In genomic region chr5:95713960-95714710, GRCh38 we compare ENCODE assay signal across 23 cellular contexts. TPM values are rescaled to one million over a fixed set of nuclear protein-coding genes. Genes with fewer than 3 reads are reported as not detected.
DNase-seq lines count a peak whose midpoint lies in the region; ATAC-seq and TF ChIP-seq lines count a peak whose summit lies in the region.
"Had no signal": no experiment of that assay in that cellular context is flagged by ENCODE, and none has a peak within 500 bp of the region (broad histone marks: within the 10 kb centered on the region; RNA-seq: fewer than 3 reads in every experiment).

No MANE protein-coding gene starts in this region.

- no peak overlapping the region for H4K91ac ChIP-seq in mesenchymal stem cell (ENCODE audit: low read length)

- peak; percentile 34 for DNase-seq in A172 (ENCODE audit: low spot score)
- DNase-seq in HCT116 (ENCODE audit: low read depth, low spot score), result no peak
- DNase-seq in adipocyte (ENCODE audit: low read depth), result peak; percentile 79
- DNase-seq in mesenchymal stem cell, result peak; percentile 59
- no peak for DNase-seq in naive thymus-derived CD4-positive, alpha-beta T cell
- no peak for DNase-seq in NCI-H82 treated with DMSO at 0.1 percent for 48 hours (lab: John Stamatoyannopoulos, UW; ENCODE audit: unreplicated experiment)
- DNase-seq in NCI-H510A (lab: John Stamatoyannopoulos, UW), result no peak
- no peak for DNase-seq in NCI-H1105 (lab: John Stamatoyannopoulos, UW)
- DNase-seq: activated CD4-positive, alpha-beta T cell treated with anti-CD3 and anti-CD28 coated beads for 48 hours; CD4-positive, CD25-positive, alpha-beta regulatory T cell; cortex of kidney; DMS153; glutamatergic neuron; midbrain; MM.1S; NCI-H1930; NCI-H2227 treated with DMSO at 0.1 percent for 48 hours; NCI-H748 treated with DMSO at 0.1 percent for 48 hours; nephron progenitor cell; T-helper 2 cell had no signal

- no peaks in the 10 kb centered on the region for H4K20me1 ChIP-seq in HCT116 (ENCODE audit: insufficient read depth)

- H3K27ac Mint-ChIP-seq in naive thymus-derived CD4-positive, alpha-beta T cell, result no peak overlapping the region
- H3K27ac Mint-ChIP-seq: activated naive CD8-positive, alpha-beta T cell; brain; nephron progenitor cell had no signal

- H3K79me2 ChIP-seq in HCT116 (ENCODE audit: insufficient read depth, low read length), result no peaks in the 10 kb centered on the region

- TF ChIP-seq CTCF in HCT116 (IDR thresholded peaks at IDR 0.05 in 2 of 3, conservative IDR thresholded peaks at IDR 0.05 in 1 of 3; ENCODE audit: borderline replicate concordance in 1 of 3, insufficient read depth in 1 of 3, low read depth in 2 of 3, low read length in 2 of 3), result no peak

- H3K4ac ChIP-seq in mesenchymal stem cell (ENCODE audit: low read depth in 1 of 2, low read length in 2 of 2), result no peak overlapping the region

- peaks cover 0 to 19% (median 6%) of the 10 kb centered on the region in 7 donors for H3K4me1 Mint-ChIP-seq in naive thymus-derived CD4-positive, alpha-beta T cell

- no peak overlapping the region for H3K27ac ChIP-seq in HCT116 (ENCODE audit: low read depth, low read length)
- no peak overlapping the region for H3K27ac ChIP-seq in mesenchymal stem cell (ENCODE audit: low read length, poor library complexity, severe bottlenecking)
- H3K27ac ChIP-seq in naive thymus-derived CD4-positive, alpha-beta T cell (ENCODE audit: low read depth, low read length), result no peak overlapping the region
- H3K27ac ChIP-seq: suprapubic skin had no signal

- H3K27me3 Mint-ChIP-seq in naive thymus-derived CD4-positive, alpha-beta T cell, result peaks cover 0 to 26% (median 0%) of the 10 kb centered on the region in 5 donors

- no peak for TF ChIP-seq POLR2A in HCT116 (IDR thresholded peaks at IDR 0.05; ENCODE audit: borderline replicate concordance, extremely low read depth, insufficient read depth, insufficient read length)

- H3K9ac ChIP-seq in HCT116 (ENCODE audit: low read length), result no peak overlapping the region
- peak overlapping the region; percentile 15 for H3K9ac ChIP-seq in adipocyte (ENCODE audit: low read length)
- no peak overlapping the region for H3K9ac ChIP-seq in mesenchymal stem cell (ENCODE audit: low read length)

- peaks cover 56 to 84% of the 10 kb centered on the region in 2 experiments for H3K4me1 ChIP-seq in HCT116 (ENCODE audit: control insufficient read depth in 1 of 2, insufficient read depth in 2 of 2, low read length in 2 of 2)
- peaks cover 46% of the 10 kb centered on the region for H3K4me1 ChIP-seq in adipocyte (ENCODE audit: control insufficient read depth, insufficient read depth, low read length)
- peaks cover 10% of the 10 kb centered on the region for H3K4me1 ChIP-seq in mesenchymal stem cell (ENCODE audit: control insufficient read depth, insufficient read depth, low read depth, low read length)
- H3K4me1 ChIP-seq in naive thymus-derived CD4-positive, alpha-beta T cell (ENCODE audit: control insufficient read depth in 2 of 2, insufficient read depth in 2 of 2, low read length in 2 of 2), result peaks cover 9 to 22% of the 10 kb centered on the region in 2 donors
- H3K4me1 ChIP-seq: suprapubic skin had no signal

- no peak overlapping the region for H3K4me3 Mint-ChIP-seq in naive thymus-derived CD4-positive, alpha-beta T cell
- H3K4me3 Mint-ChIP-seq: activated naive CD8-positive, alpha-beta T cell; brain; CD4-positive, CD25-positive, alpha-beta regulatory T cell; nephron progenitor cell had no signal

- intact Hi-C loops in HCT116 (cut with micrococcal nuclease), result loop anchor here (2.0 kb wide), 1 partner anchor 17 kb away; the partner anchor contains the start of gene RHOBTB3
- intact Hi-C loops in naive thymus-derived CD4-positive, alpha-beta T cell (cut with micrococcal nuclease), result no loop called here

- no peak overlapping the region for H2BK15ac ChIP-seq in mesenchymal stem cell (ENCODE audit: low read depth, poor library complexity, severe bottlenecking)

- BruUV-seq in HCT116 (replicated peaks; lab: Mats Ljungman, UMichigan), result no TSS peak

- peaks cover 0 to 4% (median 0%) of the 10 kb centered on the region in 5 donors for H3K36me3 Mint-ChIP-seq in naive thymus-derived CD4-positive, alpha-beta T cell
- H3K36me3 Mint-ChIP-seq: activated naive CD8-positive, alpha-beta T cell; brain; CD4-positive, CD25-positive, alpha-beta regulatory T cell had no signal

- CTCF ChIA-PET in HCT116 (lab: Charles Lee), result no interaction called here
- CTCF ChIA-PET in naive thymus-derived CD4-positive, alpha-beta T cell (lab: Charles Lee), result no interaction called here

- no peak overlapping the region for H2BK120ac ChIP-seq in mesenchymal stem cell (ENCODE audit: low read depth, low read length)

- H3K23ac ChIP-seq in mesenchymal stem cell (ENCODE audit: low read length in 2 of 2), result no peak overlapping the region

- no peak overlapping the region for H2AK5ac ChIP-seq in mesenchymal stem cell (ENCODE audit: low read length, severe bottlenecking)

- WGBS in mesenchymal stem cell, result 85% methylated on average over 4 of the region's 4 CpGs

- H3K4me2 ChIP-seq in HCT116 (ENCODE audit: low read length), result peak overlapping the region; percentile 48; the same call in 1 of the 2 replicates
- H3K4me2 ChIP-seq in mesenchymal stem cell (ENCODE audit: low read length, poor library complexity, severe bottlenecking), result no peak overlapping the region

- H3K79me1 ChIP-seq in mesenchymal stem cell (replicated peaks; ENCODE audit: low read length, poor library complexity, severe bottlenecking), result no peaks in the 10 kb centered on the region

- no peak overlapping the region for H3K14ac ChIP-seq in mesenchymal stem cell (ENCODE audit: low read length in 2 of 2)

- H4K8ac ChIP-seq in mesenchymal stem cell (ENCODE audit: low read length), result no peak overlapping the region

- no peak overlapping the region for H3K18ac ChIP-seq in mesenchymal stem cell (ENCODE audit: low read depth in 1 of 2, low read length in 2 of 2)

- H2AFZ ChIP-seq in HCT116 (ENCODE audit: low read depth, low read length, poor library complexity, severe bottlenecking), result no peak overlapping the region
- no peak overlapping the region for H2AFZ ChIP-seq in mesenchymal stem cell (ENCODE audit: low read depth, low read length)

- no peaks in the 10 kb centered on the region for H3K36me3 ChIP-seq in HCT116 (ENCODE audit: control insufficient read depth in 1 of 2, insufficient read depth in 2 of 2, low read length in 2 of 2)
- H3K36me3 ChIP-seq in adipocyte (ENCODE audit: control insufficient read depth, insufficient read depth, low read length, severe bottlenecking), result peaks cover 26% of the 10 kb centered on the region
- no peaks in the 10 kb centered on the region for H3K36me3 ChIP-seq in mesenchymal stem cell (ENCODE audit: control insufficient read depth in 1 of 2, insufficient read depth in 2 of 2, low read depth in 1 of 2, low read length in 2 of 2)
- no peaks in the 10 kb centered on the region for H3K36me3 ChIP-seq in naive thymus-derived CD4-positive, alpha-beta T cell (ENCODE audit: control insufficient read depth in 2 of 3, insufficient read depth in 3 of 3, low read length in 3 of 3)
- H3K36me3 ChIP-seq: suprapubic skin had no signal

- no peaks in the 10 kb centered on the region for H3K9me3 Mint-ChIP-seq in naive thymus-derived CD4-positive, alpha-beta T cell

- no peaks in the 10 kb centered on the region for H3K9me2 ChIP-seq in HCT116 (ENCODE audit: insufficient read depth)

- H2BK5ac ChIP-seq in mesenchymal stem cell (ENCODE audit: low read depth, low read length, poor library complexity, severe bottlenecking), result no peak overlapping the region

- H3K4me3 ChIP-seq in HCT116 (replicated peaks in 1 of 2; ENCODE audit: low read depth in 1 of 2, low read length in 2 of 2) (peak overlapping the region in 1 of 2 experiments; percentile 9; a peak in 1 of 4 replicates), adipocyte (ENCODE audit: low read length) (no peak overlapping the region), mesenchymal stem cell (ENCODE audit: insufficient read depth in 1 of 2, low read depth in 1 of 2, low read length in 2 of 2) (no peak overlapping the region)
- no peak overlapping the region for H3K4me3 ChIP-seq in naive thymus-derived CD4-positive, alpha-beta T cell (ENCODE audit: low read length)
- H3K4me3 ChIP-seq: suprapubic skin had no signal

- TF ChIP-seq RAD21 in HCT116 (IDR thresholded peaks at IDR 0.05; ENCODE audit: low read depth), result no peak

- RAD21 ChIA-PET in HCT116 (lab: Charles Lee; ENCODE audit: low non-redundant PET in 1 of 2, low total read pairs in 2 of 2, uncharacterized antibody in 2 of 2, unreplicated experiment in 2 of 2), result no interaction called here

- H3K9me3 ChIP-seq in HCT116 (ENCODE audit: control insufficient read depth in 1 of 2, insufficient read depth in 1 of 2, low read depth in 1 of 2, low read length in 2 of 2) (no peaks in the 10 kb centered on the region), adipocyte (ENCODE audit: control insufficient read depth, low read length) (no peaks in the 10 kb centered on the region), mesenchymal stem cell (ENCODE audit: control insufficient read depth, low read length) (no peaks in the 10 kb centered on the region)
- no peaks in the 10 kb centered on the region for H3K9me3 ChIP-seq in naive thymus-derived CD4-positive, alpha-beta T cell (ENCODE audit: control insufficient read depth in 2 of 3, low read length in 3 of 3)
- H3K9me3 ChIP-seq: suprapubic skin had no signal

- H3K27me3 ChIP-seq in HCT116 (ENCODE audit: insufficient read depth, low read length), result no peaks in the 10 kb centered on the region
- no peaks in the 10 kb centered on the region for H3K27me3 ChIP-seq in adipocyte (replicated peaks; ENCODE audit: control insufficient read depth, insufficient read depth, low read length)
- no peaks in the 10 kb centered on the region for H3K27me3 ChIP-seq in mesenchymal stem cell (ENCODE audit: control insufficient read depth in 1 of 2, insufficient read depth in 1 of 2, low read length in 2 of 2)
- H3K27me3 ChIP-seq in naive thymus-derived CD4-positive, alpha-beta T cell (ENCODE audit: control insufficient read depth in 2 of 2, insufficient read depth in 2 of 2, low read length in 2 of 2), result no peaks in the 10 kb centered on the region
- H3K27me3 ChIP-seq: suprapubic skin had no signal

- ATAC-seq in HCT116, result no peak
- no peak for ATAC-seq in naive thymus-derived CD4-positive, alpha-beta T cell

- POLR2A ChIA-PET in HCT116 (lab: Charles Lee), result no interaction called here
- POLR2A ChIA-PET in naive thymus-derived CD4-positive, alpha-beta T cell (lab: Charles Lee), result no interaction called here

- no peak overlapping the region for H2BK12ac ChIP-seq in mesenchymal stem cell (ENCODE audit: low read length in 2 of 2)

RNA-seq across cellular contexts. Expression of gene RHOBTB3, which starts 17.0 kb away (rescaled TPM):
- total RNA-seq in A172 (2014; rRNA removed; shearing (Covaris generic)), result 199 and 274 TPM in 2 replicates
- 84.3 TPM for total RNA-seq in HCT116 (2021; ENCODE audit: unreplicated experiment)
- 33.0 and 43.6 TPM in 2 replicates for polyA plus RNA-seq in HCT116 (2012)
- polyA plus RNA-seq in mesenchymal stem cell (2013, experiment 1 of 2), result 279 TPM
- polyA plus RNA-seq in mesenchymal stem cell (2013, experiment 2 of 2), result 271 TPM
- total RNA-seq in naive thymus-derived CD4-positive, alpha-beta T cell, result 1 to 10 TPM in 4 of 5 experiments, under 1 TPM in 1; 0.24 to 9.6 (median 1.6) TPM
- 1 to 10 TPM; 4.6 to 7.7 TPM for polyA plus RNA-seq in naive thymus-derived CD4-positive, alpha-beta T cell

RNA-seq across cellular contexts. Expression of gene SPATA9, which starts 31.3 kb away (rescaled TPM):
- total RNA-seq in A172 (2014; rRNA removed; shearing (Covaris generic)), result not detected in 2 replicates
- total RNA-seq in HCT116 (2021; ENCODE audit: unreplicated experiment), result not detected
- polyA plus RNA-seq in HCT116 (2012), result 0.04 and 0.22 TPM in 2 replicates
- 0.69 TPM for polyA plus RNA-seq in mesenchymal stem cell (2013, experiment 1 of 2)
- 0.49 TPM for polyA plus RNA-seq in mesenchymal stem cell (2013, experiment 2 of 2)
- under 1 TPM in 1 of 5 experiments, not detected in 4; 0.66 TPM for total RNA-seq in naive thymus-derived CD4-positive, alpha-beta T cell
- polyA plus RNA-seq in naive thymus-derived CD4-positive, alpha-beta T cell, result not detected
- total RNA-seq: CD4-positive, CD25-positive, alpha-beta regulatory T cell; suprapubic skin had no signal

Comparison
In these comparisons a context has a peak if more than half of its experiments do, and no peak if none do; other contexts are left out.
1. DNase-seq: peak in A172 (single experiment), adipocyte (single experiment) and mesenchymal stem cell (single experiment); none in HCT116 (single experiment), naive thymus-derived CD4-positive, alpha-beta T cell (0 of 9), NCI-H82 treated with DMSO at 0.1 percent for 48 hours (single experiment), NCI-H510A (single experiment) and NCI-H1105 (single experiment).